25 cellular contexts compared by ENCODE assay signal in the genomic region with DNA sequence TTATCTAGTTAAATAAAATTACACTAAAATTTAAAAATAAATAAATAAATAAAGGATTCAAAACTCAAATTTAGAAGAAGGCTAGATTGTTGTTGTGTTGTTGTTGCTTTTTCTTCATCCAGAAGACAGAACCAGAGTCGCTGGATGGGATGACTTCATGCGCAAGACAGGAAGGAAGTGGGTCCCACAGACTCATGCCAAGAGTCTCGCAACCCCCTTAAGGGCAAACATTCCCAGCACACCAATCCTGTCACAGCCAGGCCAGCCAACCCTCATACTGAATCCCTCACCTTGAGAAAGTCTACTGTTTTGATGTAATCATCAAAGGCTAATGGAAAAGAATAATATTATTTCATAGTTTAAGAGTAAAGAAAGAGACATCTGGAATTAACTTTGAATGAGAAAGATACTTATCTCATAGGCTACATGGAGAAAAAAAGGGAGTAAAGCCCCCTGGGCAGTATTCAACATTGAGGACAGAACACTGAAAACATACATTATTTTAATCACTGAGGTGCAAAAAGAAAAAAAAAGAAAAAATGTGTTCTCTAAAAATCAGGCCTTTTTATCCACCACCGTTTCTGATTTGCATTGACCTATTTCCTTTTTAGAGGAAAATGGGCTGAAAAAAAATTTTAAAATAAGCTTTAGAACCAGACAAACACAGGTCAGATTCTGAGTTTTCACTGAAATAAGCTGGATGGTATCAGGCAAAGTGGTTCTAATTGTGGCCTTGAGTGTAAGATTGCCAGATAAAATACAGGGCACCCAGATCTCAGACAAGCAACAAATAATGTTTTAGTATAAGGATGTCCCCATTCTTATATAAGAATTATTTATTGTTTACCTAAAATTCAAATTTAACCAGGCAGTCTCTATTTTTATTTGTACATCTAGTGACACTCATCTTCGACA.
A peak's percentile ranks its signal among the peaks of the same experiment; 100 is the strongest.
DNase-seq lines count a peak whose midpoint lies in the region; ATAC-seq, FAIRE-seq and TF ChIP-seq lines count a peak whose summit lies in the region.
"Had no signal": no experiment of that assay in that cellular context is flagged by ENCODE, and none has a peak within 500 bp of the region (broad histone marks: within the 10 kb centered on the region; RNA-seq: fewer than 3 reads in every experiment).

No MANE protein-coding gene starts in this region.

- H3K4me1 ChIP-seq in endothelial cell of umbilical vein (ENCODE audit: control insufficient read depth, extremely low read depth, insufficient read depth, low read length) (peaks cover 47% of the 10 kb centered on the region), thoracic aorta (ENCODE audit: control insufficient read depth in 1 of 2, low read depth in 2 of 2) (peaks cover 26 to 55% of the 10 kb centered on the region in 2 donors), HAP-1 (no peaks in the 10 kb centered on the region)
- H3K4me1 ChIP-seq: Peyer's patch had no signal

- peak overlapping the region; percentile 76 for H3K27ac ChIP-seq in endothelial cell of umbilical vein (ENCODE audit: insufficient read depth, low read depth, low read length)
- peak overlapping the region; percentile 81 to 95 for H3K27ac ChIP-seq in thoracic aorta
- H3K27ac ChIP-seq: ovary, Peyer's patch, SJSA1, skin epidermis, tibial nerve had no signal

- TF ChIP-seq CTCF in endothelial cell of umbilical vein (IDR thresholded peaks at IDR 0.05; ENCODE audit: extremely low read depth in 1 of 2, insufficient read depth in 1 of 2, low read depth in 1 of 2, low read length in 2 of 2) (no peak), thoracic aorta (IDR thresholded peaks at IDR 0.05) (no peak)

- DNase-seq in EL (peak; percentile 43), SK-N-DZ (ENCODE audit: low spot score) (peak; percentile 29), endothelial cell of umbilical vein (ENCODE audit: low read depth, low spot score) (peak; percentile 34), thoracic aorta (ENCODE audit: low spot score) (no peak), hepatic stellate cell (ENCODE audit: low spot score) (no peak), HAP-1 (ENCODE audit: low spot score in 2 of 2) (no peak), C1 segment of cervical spinal cord (lab: John Stamatoyannopoulos, UW) (no peak)
- DNase-seq: activated CD4-positive, alpha-beta T cell treated with anti-CD3 and anti-CD28 coated beads for 1 hour; activated CD8-positive, alpha-beta T cell treated with anti-CD3 and anti-CD28 coated beads, Interleukin-2, amount 10 ng/mL, durations not matched to agents 7 days and 5 days; activated effector memory CD4-positive, alpha-beta T cell treated with anti-CD3 and anti-CD28 coated beads, Interleukin-2, amount 50 U/mL, for 16 hours; activated naive CD8-positive, alpha-beta T cell treated with anti-CD3 and anti-CD28 coated beads, Interleukin-2, amount 10 ng/mL, durations not matched to agents 7 days and 5 days; CD4-positive, CD25-positive, alpha-beta regulatory T cell; cerebellar nuclear complex; kidney; NCI-H1105 treated with DMSO at 0.1 percent for 48 hours; NCI-H2029; NCI-H2227 treated with DMSO at 0.1 percent for 48 hours; NCI-H69; ovary; Peyer's patch; stimulated activated naive CD8-positive, alpha-beta T cell treated with anti-CD3 and anti-CD28 coated beads, Interleukin-15, amount 100 ng/mL, for 72 hours had no signal

- ATAC-seq in thoracic aorta (ENCODE audit: insufficient number of reproducible peaks, low FRiP score, low read depth): no peak
- ATAC-seq: activated CD8-positive, alpha-beta T cell treated with anti-CD3 and anti-CD28 coated beads, Interleukin-2, amount 10 ng/mL, durations not matched to agents 7 days and 5 days; stimulated activated naive CD8-positive, alpha-beta T cell treated with anti-CD3 and anti-CD28 coated beads, Interleukin-15, amount 100 ng/mL, for 72 hours had no signal

- in situ Hi-C loops in HAP-1 (cut with MboI; ENCODE audit: low sequenced_read_pairs): no loop called here

- H3K79me2 ChIP-seq in endothelial cell of umbilical vein (ENCODE audit: control insufficient read depth, insufficient read depth, low read length): no peaks in the 10 kb centered on the region

- H3K4me2 ChIP-seq in endothelial cell of umbilical vein (ENCODE audit: insufficient read depth, low read length): peak overlapping the region; percentile 18

- no peaks in the 10 kb centered on the region for H3K9me1 ChIP-seq in endothelial cell of umbilical vein (replicated peaks; ENCODE audit: control insufficient read depth, extremely low read depth, insufficient read depth, low read length)

- H3K27me3 ChIP-seq in endothelial cell of umbilical vein (ENCODE audit: control insufficient read depth in 2 of 2, insufficient read depth in 2 of 2, low read length in 2 of 2): no peaks in the 10 kb centered on the region
- H3K27me3 ChIP-seq in thoracic aorta (replicated peaks; ENCODE audit: insufficient read depth): no peaks in the 10 kb centered on the region
- no peaks in the 10 kb centered on the region for H3K27me3 ChIP-seq in HAP-1 (ENCODE audit: low read depth)
- H3K27me3 ChIP-seq: ovary, Peyer's patch, SJSA1, tibial nerve had no signal

- H3K36me3 ChIP-seq in endothelial cell of umbilical vein (ENCODE audit: control insufficient read depth in 2 of 2, extremely low read depth in 1 of 2, insufficient read depth in 2 of 2, low read length in 2 of 2) (no peaks in the 10 kb centered on the region), thoracic aorta (no peaks in the 10 kb centered on the region), HAP-1 (replicated peaks) (no peaks in the 10 kb centered on the region)
- H3K36me3 ChIP-seq: ovary, Peyer's patch, SJSA1, tibial nerve had no signal

- dilution Hi-C loops in endothelial cell of umbilical vein (cut with MboI; ENCODE audit: extremely low pct_ligation_motif_present, low sequenced_read_pairs): no loop called here

- H2AFZ ChIP-seq in endothelial cell of umbilical vein (ENCODE audit: low read depth, low read length): peak overlapping the region; percentile 51

- BruUV-seq in endothelial cell of umbilical vein (replicated peaks; lab: Mats Ljungman, UMichigan): no TSS peak

- CTCF ChIA-PET in endothelial cell of umbilical vein (lab: Charles Lee): no interaction called here

- intact Hi-C loops in endothelial cell of umbilical vein (cut with micrococcal nuclease): loop anchor here (10.0 kb wide), 1 partner anchor 1029 kb away; no protein-coding TSS in a partner anchor

- POLR2A ChIA-PET in endothelial cell of umbilical vein (lab: Charles Lee): no interaction called here

- no peak overlapping the region for H3K9ac ChIP-seq in endothelial cell of umbilical vein (replicated peaks; ENCODE audit: extremely low read depth, insufficient read depth, low read length)

- no peak for TF ChIP-seq POLR2A in endothelial cell of umbilical vein (IDR thresholded peaks at IDR 0.05; ENCODE audit: low read depth, low read length)

- FAIRE-seq in endothelial cell of umbilical vein (lab: Jason Lieb, UNC): no peak
- FAIRE-seq: GM12891, kidney had no signal

- H3K9me3 ChIP-seq in endothelial cell of umbilical vein (replicated peaks; ENCODE audit: control insufficient read depth, insufficient read depth, low read length) (no peaks in the 10 kb centered on the region), thoracic aorta (no peaks in the 10 kb centered on the region), HAP-1 (no peaks in the 10 kb centered on the region)
- H3K9me3 ChIP-seq: ovary, Peyer's patch, SJSA1, tibial nerve had no signal

- H4K20me1 ChIP-seq in endothelial cell of umbilical vein (replicated peaks; ENCODE audit: control insufficient read depth, extremely low read depth, insufficient read depth, low read length): no peaks in the 10 kb centered on the region

- no peak overlapping the region for H3K4me3 ChIP-seq in endothelial cell of umbilical vein (replicated peaks in 1 of 3; ENCODE audit: insufficient read depth in 1 of 3, low read depth in 1 of 3, low read length in 3 of 3)
- H3K4me3 ChIP-seq in thoracic aorta: no peak overlapping the region
- H3K4me3 ChIP-seq in HAP-1: no peak overlapping the region
- H3K4me3 ChIP-seq: ovary, Peyer's patch, SJSA1, skin epidermis, tibial nerve had no signal

TF ChIP-seq in endothelial cell of umbilical vein, 7 proteins besides CTCF, POLR2A, EP300 and RAD21:
- TF ChIP-seq FOS (IDR thresholded peaks at IDR 0.05; ENCODE audit: borderline replicate concordance, insufficient read depth, low read length) (peak; percentile 10), JUN (IDR thresholded peaks at IDR 0.05; ENCODE audit: borderline replicate concordance, insufficient read depth, insufficient read length, low read depth) (no peak), GATA2 (IDR thresholded peaks at IDR 0.05; ENCODE audit: insufficient read depth, insufficient read length, low read depth, low read length) (peak; percentile 9), MAX (IDR thresholded peaks at IDR 0.05; ENCODE audit: insufficient read depth, insufficient read length) (no peak), POLR2AphosphoS5 (IDR thresholded peaks at IDR 0.05; ENCODE audit: insufficient read depth, low read depth, low read length) (no peak), EZH2 (IDR thresholded peaks at IDR 0.05; ENCODE audit: borderline replicate concordance, low read depth, low read length, severe bottlenecking) (no peak), MYC (IDR thresholded peaks at IDR 0.05; ENCODE audit: low read depth, low read length) (no peak)
TF ChIP-seq in endothelial cell of umbilical vein: peak in this region for 2.

Comparison
In these comparisons a context has a peak if more than half of its experiments do, and no peak if none do; other contexts are left out.
1. DNase-seq: peak in EL (single experiment), SK-N-DZ (single experiment) and endothelial cell of umbilical vein (single experiment); none in thoracic aorta (single experiment), hepatic stellate cell (single experiment), HAP-1 (0 of 2) and C1 segment of cervical spinal cord (0 of 14).